8 cellular contexts compared by ENCODE assay signal in genomic region chr12:117212563-117213190, GRCh38. TPM values are rescaled to one million over a fixed set of nuclear protein-coding genes. Genes with fewer than 3 reads are reported as not detected.
DNase-seq lines count a peak whose midpoint lies in the region; ATAC-seq, FAIRE-seq and TF ChIP-seq lines count a peak whose summit lies in the region.

No MANE protein-coding gene starts in this region.

- no peak overlapping the region for H3K27ac ChIP-seq in small intestine (ENCODE audit: low read depth in 1 of 2, low read length in 1 of 2)

- intact Hi-C loops in Right ventricle myocardium inferior (cut with DNase I): loop anchor here (1.0 to 5.0 kb wide), 3 partner anchors 374 to 645 kb away; no protein-coding TSS in a partner anchor
- intact Hi-C loops in cardiac septum (cut with DNase I): loop anchor here (2.0 kb wide), 1 partner anchor 624 kb away; no protein-coding TSS in a partner anchor

- no peaks in the 10 kb centered on the region for H3K36me3 ChIP-seq in small intestine (ENCODE audit: control insufficient read depth in 2 of 2, insufficient read depth in 2 of 2, low read length in 2 of 2)

- in situ Hi-C loops in astrocyte of the cerebellum (cut with HindIII; ENCODE audit: low sequenced_read_pairs): no loop called here

- DNase-seq in Right ventricle myocardium inferior (ENCODE audit: missing footprints) (no peak), cardiac septum (ENCODE audit: low spot score) (no peak), NCI-H1694 treated with DMSO at 0.1 percent for 48 hours (lab: John Stamatoyannopoulos, UW) (peak; percentile 66), T1000 (lab: John Stamatoyannopoulos, UW) (peak; percentile 52), astrocyte of the cerebellum (ENCODE audit: low read depth) (peak; percentile 66), hepatic stellate cell (ENCODE audit: low spot score) (peak; percentile 80), small intestine (peak; percentile 67)

- H3K4me3 ChIP-seq in astrocyte of the cerebellum (ENCODE audit: low read depth, low read length) (no peak overlapping the region), small intestine (ENCODE audit: low read depth in 1 of 2, low read length in 2 of 2) (no peak overlapping the region)

- H3K9me3 ChIP-seq in small intestine (ENCODE audit: control insufficient read depth, low read depth): no peaks in the 10 kb centered on the region

- TF ChIP-seq CTCF in astrocyte of the cerebellum (IDR thresholded peaks at IDR 0.05; ENCODE audit: low read depth, low read length, missing control alignments): peak; percentile 97

- 13 to 19% (median 15%) methylated on average over 7 of the region's 7 CpGs for WGBS in small intestine, 3 donors

- ATAC-seq in Right ventricle myocardium inferior (peak; percentile 77), HG03097 (IDR thresholded peaks at IDR 0.05; ENCODE audit: low FRiP score, unreplicated experiment) (no peak)

- H3K4me1 ChIP-seq in small intestine (ENCODE audit: control insufficient read depth in 2 of 2, insufficient read depth in 1 of 2, low read depth in 1 of 2, low read length in 1 of 2): no peaks in the 10 kb centered on the region

- peaks cover 0 to 2% of the 10 kb centered on the region in 2 donors for H3K27me3 ChIP-seq in small intestine (ENCODE audit: control insufficient read depth in 2 of 2, insufficient read depth in 2 of 2, low read length in 2 of 2)

- no peak for FAIRE-seq in small intestine (lab: Jason Lieb, UNC)

RNA-seq across cellular contexts. Expression of gene FBXO21, which starts 22.4 kb away (rescaled TPM):
- 35.2 TPM for total RNA-seq in Right ventricle myocardium inferior
- 51.9 TPM for total RNA-seq in cardiac septum
- 10 to 100 TPM in 1 of 3 donors, 1 to 10 TPM in 2; 6.8 to 16.8 (median 8.5) TPM for polyA plus RNA-seq in small intestine

Comparison
In these comparisons a context has a peak if more than half of its experiments do, and no peak if none do; other contexts are left out.
1. DNase-seq: peak in NCI-H1694 treated with DMSO at 0.1 percent for 48 hours (single experiment), T1000 (single experiment), astrocyte of the cerebellum (single experiment), hepatic stellate cell (single experiment) and small intestine (single experiment); none in Right ventricle myocardium inferior (single experiment) and cardiac septum (single experiment).